Comparison of ENCODE assay signal across 21 cellular contexts in genomic region chr17:43574896-43575525, GRCh38. TPM values are rescaled to one million over a fixed set of nuclear protein-coding genes. Genes with fewer than 3 reads are reported as not detected.
"Had no signal": no experiment of that assay in that cellular context is flagged by ENCODE, and none has a peak within 500 bp of the region (broad histone marks: within the 10 kb centered on the region; RNA-seq: fewer than 3 reads in every experiment).

No MANE protein-coding gene starts in this region.

- H3K9me3 ChIP-seq: colonic mucosa, heart right ventricle, left lung, stomach, suprapubic skin, tibial nerve, uterus had no signal

- H3K36me3 ChIP-seq: colonic mucosa, heart right ventricle, left lung, neural progenitor cell, stomach, suprapubic skin, tibial nerve, uterus had no signal

- H3K4me2 ChIP-seq: neural progenitor cell, smooth muscle cell had no signal

- FAIRE-seq: bronchial epithelial cell, kidney had no signal

- DNase-seq: activated CD4-positive, alpha-beta T cell treated with anti-CD3 and anti-CD28 coated beads, Interleukin-2, amount 50 U/mL, for 48 hours; activated naive CD4-positive, alpha-beta T cell treated with Interleukin-2 at 50 U/mL for 16 hours; activated naive CD8-positive, alpha-beta T cell treated with anti-CD3 and anti-CD28 coated beads, Interleukin-2, amount 10 ng/mL, durations not matched to agents 7 days and 5 days; activated T-cell treated with anti-CD3 and anti-CD28 coated beads, Interleukin-2, amount 50 U/mL, for 48 hours; amniotic stem cell; heart right ventricle; kidney; left lung; naive thymus-derived CD8-positive, alpha-beta T cell; posterior cingulate gyrus; stimulated activated CD4-positive, alpha-beta T cell treated with anti-CD3 and anti-CD28 coated beads, Interleukin-15, amount 100 ng/mL, for 24 hours; T-helper 9 cell; uterus had no signal

- H3K27me3 ChIP-seq: colonic mucosa, heart right ventricle, neural progenitor cell, suprapubic skin, tibial nerve, uterus had no signal

- H3K27ac ChIP-seq: colonic mucosa, heart right ventricle, left lung, neural progenitor cell, stomach, suprapubic skin, tibial nerve, uterus had no signal

- H3K9ac ChIP-seq: neural progenitor cell had no signal

- H3K4me3 ChIP-seq: colonic mucosa, heart right ventricle, left lung, lung, neural progenitor cell, smooth muscle cell, stomach, suprapubic skin, tibial nerve, uterus had no signal

- H2AFZ ChIP-seq: neural progenitor cell had no signal

RNA-seq across cellular contexts. Expression of gene ETV4, which starts 28.9 kb away (rescaled TPM):
- total RNA-seq: naive thymus-derived CD8-positive, alpha-beta T cell had no signal
